In genomic region chr14:50955373-50956043, GRCh38 we compare ENCODE assay signal across 8 cellular contexts. TPM values are rescaled to one million over a fixed set of nuclear protein-coding genes. Genes with fewer than 3 reads are reported as not detected.
DNase-seq lines count a peak whose midpoint lies in the region; ATAC-seq, FAIRE-seq and TF ChIP-seq lines count a peak whose summit lies in the region.

No MANE protein-coding gene starts in this region.

- H3K27me3 ChIP-seq in HAP-1 (ENCODE audit: low read depth), result no peaks in the 10 kb centered on the region
- H3K27me3 ChIP-seq in mammary epithelial cell (ENCODE audit: insufficient read depth, low read length), result no peaks in the 10 kb centered on the region
- H3K27me3 ChIP-seq in subcutaneous abdominal adipose tissue (ENCODE audit: control insufficient read depth in 5 of 5, insufficient read depth in 4 of 5, low read length in 5 of 5), result no peaks in the 10 kb centered on the region

- CTCF ChIA-PET in mammary epithelial cell (lab: Charles Lee; ENCODE audit: low non-redundant PET), result interaction anchor here (0.7 kb wide), 1 partner anchor 95 kb away, joined by 3 read pairs; no protein-coding TSS in a partner anchor

- TF ChIP-seq POLR2A in GM12892 (IDR thresholded peaks at IDR 0.05; ENCODE audit: low read depth, low read length), result no peak

- dilution Hi-C loops in mammary epithelial cell (cut with HindIII; ENCODE audit: low sequenced_read_pairs), result no loop called here

- peak; percentile 65 to 76 for TF ChIP-seq CTCF in mammary epithelial cell (conservative IDR thresholded peaks at IDR 0.05 in 1 of 2, IDR thresholded peaks at IDR 0.05 in 1 of 2; ENCODE audit: extremely low read depth in 1 of 2, insufficient read depth in 1 of 2, low read depth in 1 of 2, low read length in 2 of 2)

- H3K4me1 ChIP-seq in HAP-1 (peaks cover 39% of the 10 kb centered on the region), mammary epithelial cell (ENCODE audit: insufficient read depth, low read length) (peaks cover 14% of the 10 kb centered on the region), subcutaneous abdominal adipose tissue (ENCODE audit: control insufficient read depth in 5 of 5, insufficient read depth in 5 of 5, low read length in 5 of 5) (peaks cover 0 to 12% (median 5%) of the 10 kb centered on the region in 5 donors)

- peak overlapping the region; percentile 63 for H3K4me2 ChIP-seq in mammary epithelial cell (ENCODE audit: insufficient read depth, low read depth, low read length)

- TSS peak; percentile 70 for BruUV-seq in mammary epithelial cell (replicated peaks; lab: Mats Ljungman, UMichigan)

- ATAC-seq in left lobe of liver, result peak; percentile 98

- peak overlapping the region; percentile 48 for H3K9ac ChIP-seq in mammary epithelial cell (ENCODE audit: insufficient read depth, low read length)
- peak overlapping the region in 2 of 5 donors; percentile 1 to 47 for H3K9ac ChIP-seq in subcutaneous abdominal adipose tissue (ENCODE audit: low read length in 5 of 5)

- H3K27ac ChIP-seq in mammary epithelial cell (ENCODE audit: insufficient read depth, low read depth, low read length) (peak overlapping the region; percentile 88), subcutaneous abdominal adipose tissue (ENCODE audit: low read depth, low read length) (peak overlapping the region; percentile 55)

- intact Hi-C loops in mammary epithelial cell (cut with micrococcal nuclease), result loop anchor here (1.0 to 5.0 kb wide), 6 partner anchors 11 to 825 kb away; partner anchors contain the start of genes PYGL and TRIM9

- H4K20me1 ChIP-seq in mammary epithelial cell (ENCODE audit: insufficient read depth, low read length), result no peaks in the 10 kb centered on the region

- no peaks in the 10 kb centered on the region for H3K79me2 ChIP-seq in mammary epithelial cell (ENCODE audit: insufficient read depth, low read length)

- H3K9me3 ChIP-seq in HAP-1 (no peaks in the 10 kb centered on the region), mammary epithelial cell (replicated peaks; ENCODE audit: insufficient read depth, low read length) (no peaks in the 10 kb centered on the region), subcutaneous abdominal adipose tissue (ENCODE audit: control insufficient read depth in 5 of 5, low read length in 5 of 5) (no peaks in the 10 kb centered on the region)

- WGBS in mammary epithelial cell (ENCODE audit: low coverage, missing lambda C conversion rate), result 2% methylated on average over 5 of the region's 5 CpGs

- FAIRE-seq in GM12892 (lab: Jason Lieb, UNC), result no peak

- no peaks in the 10 kb centered on the region for H3K36me3 ChIP-seq in HAP-1 (replicated peaks)
- no peaks in the 10 kb centered on the region for H3K36me3 ChIP-seq in mammary epithelial cell (ENCODE audit: insufficient read depth, low read length)
- H3K36me3 ChIP-seq in subcutaneous abdominal adipose tissue (ENCODE audit: control insufficient read depth in 5 of 5, insufficient read depth in 5 of 5, low read length in 5 of 5), result no peaks in the 10 kb centered on the region

- H3K4me3 ChIP-seq in HAP-1 (no peak overlapping the region), mammary epithelial cell (replicated peaks in 1 of 3; ENCODE audit: insufficient read depth in 1 of 3, low read depth in 2 of 3, low read length in 3 of 3) (peak overlapping the region in 2 of 3 experiments; percentile 20 to 33), subcutaneous abdominal adipose tissue (ENCODE audit: low read depth in 1 of 5, low read length in 5 of 5) (no peak overlapping the region)

- in situ Hi-C loops in HAP-1 (cut with MboI; ENCODE audit: low sequenced_read_pairs), result no loop called here
- in situ Hi-C loops in mammary epithelial cell (cut with MboI; ENCODE audit: low sequenced_read_pairs in 2 of 2), result no loop called here

- DNase-seq in CD1c-positive myeloid dendritic cell (ENCODE audit: extremely low spot score), result peak; percentile 77
- DNase-seq in HAP-1 (ENCODE audit: low spot score in 2 of 2), result peak; percentile 79 to 86
- peak; percentile 22 to 53 for DNase-seq in NOMO-1 (lab: John Stamatoyannopoulos, UW; ENCODE audit: unreplicated experiment in 2 of 2)
- peak; percentile 98 for DNase-seq in mammary epithelial cell
- DNase-seq in left lobe of liver (ENCODE audit: low spot score), result no peak
- no peak for DNase-seq in GM12892 (ENCODE audit: insufficient read length)
- DNase-seq in NK-92 (lab: John Stamatoyannopoulos, UW; ENCODE audit: unreplicated experiment), result no peak

- H2AFZ ChIP-seq in mammary epithelial cell (ENCODE audit: low read depth, low read length), result peak overlapping the region; percentile 70

RNA-seq across cellular contexts. Expression of gene PYGL, which starts 11.2 kb away (rescaled TPM):
- total RNA-seq in mammary epithelial cell (100 to 1,000 TPM; 102 to 146 TPM), left lobe of liver (99.1 TPM)
- 132 TPM for polyA plus RNA-seq in mammary epithelial cell
- 155 TPM for polyA minus RNA-seq in mammary epithelial cell
- polyA plus RNA-seq in GM12892 (2012; ENCODE audit: missing spikeins), result 10.1 TPM

Comparison
In these comparisons a context has a peak if more than half of its experiments do, and no peak if none do; other contexts are left out.
1. DNase-seq: peak in CD1c-positive myeloid dendritic cell (single experiment), HAP-1 (2 of 2), NOMO-1 (2 of 2) and mammary epithelial cell (single experiment); none in left lobe of liver (single experiment), GM12892 (single experiment) and NK-92 (single experiment).
2. H3K4me3 ChIP-seq: peak in mammary epithelial cell (2 of 3); none in HAP-1 (single experiment) and subcutaneous abdominal adipose tissue (0 of 5).